In genomic region chr6:156719395-156719719, GRCh38 we compare ENCODE assay signal across 9 cellular contexts. TPM values are rescaled to one million over a fixed set of nuclear protein-coding genes. Genes with fewer than 3 reads are reported as not detected.
DNase-seq lines count a peak whose midpoint lies in the region; ATAC-seq and TF ChIP-seq lines count a peak whose summit lies in the region.
"Had no signal": no experiment of that assay in that cellular context is flagged by ENCODE, and none has a peak within 500 bp of the region (broad histone marks: within the 10 kb centered on the region; RNA-seq: fewer than 3 reads in every experiment).

No MANE protein-coding gene starts in this region.

- peak overlapping the region; percentile 92 to 97 (median 96) for H3K27ac ChIP-seq in body of pancreas
- H3K27ac ChIP-seq in mesodermal cell (ENCODE audit: low read depth, low read length, severe bottlenecking): peak overlapping the region; percentile 57

- peaks cover 17% of the 10 kb centered on the region for H3K4me1 Mint-ChIP-seq in type B pancreatic cell (ENCODE audit: unreplicated experiment)

- TF ChIP-seq POLR2A in body of pancreas (IDR thresholded peaks at IDR 0.05): no peak

- WGBS in body of pancreas, 2 donors: 59 to 71% methylated on average over 13 of the region's 13 CpGs
- WGBS in mesodermal cell (ENCODE audit: insufficient coverage in 2 of 2), 2 experiments: 87 to 94% methylated on average over 13 of the region's 13 CpGs

- H3K9me3 ChIP-seq in body of pancreas (no peaks in the 10 kb centered on the region), mesodermal cell (ENCODE audit: control insufficient read depth, low read length) (no peaks in the 10 kb centered on the region)

- no peaks in the 10 kb centered on the region for H3K9me3 Mint-ChIP-seq in type B pancreatic cell
- H3K9me3 Mint-ChIP-seq: neural crest cell had no signal

- H3K4me3 Mint-ChIP-seq in type B pancreatic cell: peak overlapping the region; percentile 78
- H3K4me3 Mint-ChIP-seq: neural crest cell had no signal

- no peaks in the 10 kb centered on the region for H3K27me3 Mint-ChIP-seq in type B pancreatic cell

- H3K36me3 Mint-ChIP-seq in type B pancreatic cell: no peaks in the 10 kb centered on the region

- H3K4me3 ChIP-seq in body of pancreas (peak overlapping the region in 1 of 2 donors; percentile 19), mesodermal cell (ENCODE audit: extremely low read depth, insufficient read depth, low read length, poor library complexity, severe bottlenecking) (no peak overlapping the region)

- H3K36me3 ChIP-seq in body of pancreas (replicated peaks in 1 of 2; ENCODE audit: insufficient read depth in 1 of 2, low read depth in 2 of 2): no peaks in the 10 kb centered on the region
- no peaks in the 10 kb centered on the region for H3K36me3 ChIP-seq in mesodermal cell (ENCODE audit: control insufficient read depth, insufficient read depth, low read length)

- peaks cover 38% of the 10 kb centered on the region for H3K4me1 ChIP-seq in body of pancreas
- peaks cover 27% of the 10 kb centered on the region for H3K4me1 ChIP-seq in mesodermal cell (ENCODE audit: control insufficient read depth, insufficient read depth, low read length, poor library complexity, severe bottlenecking)

- TF ChIP-seq CTCF in body of pancreas (IDR thresholded peaks at IDR 0.05) (peak in 1 of 7 experiments; percentile 3), type B pancreatic cell (conservative IDR thresholded peaks at IDR 0.05) (no peak)

- peak overlapping the region; percentile 86 for H3K27ac Mint-ChIP-seq in type B pancreatic cell

- DNase-seq in activated naive CD4-positive, alpha-beta T cell treated with Interleukin-2 at 50 U/mL for 16 hours: peak; percentile 7
- no peak for DNase-seq in activated naive CD4-positive, alpha-beta T cell (lab: John Stamatoyannopoulos, UW)
- DNase-seq in body of pancreas (peak in 1 of 4 donors; percentile 13), type B pancreatic cell (ENCODE audit: extremely low spot score, unreplicated experiment) (no peak), ureter (ENCODE audit: low spot score) (no peak), AG08395 (ENCODE audit: low spot score) (no peak), NCI-H2029 treated with DMSO at 0.1 percent for 48 hours (lab: John Stamatoyannopoulos, UW) (no peak)

- no peak for ATAC-seq in body of pancreas

- intact Hi-C loops in body of pancreas (cut with DNase I): no loop called here

- no peaks in the 10 kb centered on the region for H3K27me3 ChIP-seq in body of pancreas

RNA-seq across cellular contexts. Expression of gene ARID1B, which starts 57.8 kb away (rescaled TPM):
- total RNA-seq in body of pancreas: 10 to 100 TPM; 71.5 to 85.1 TPM
- 45.9 TPM for polyA plus RNA-seq in mesodermal cell (2013, experiment 1 of 2)
- polyA plus RNA-seq in mesodermal cell (2013, experiment 2 of 2): 43.6 TPM
- 66.2 and 97.2 TPM in 2 replicates for total RNA-seq in type B pancreatic cell (ENCODE audit: low replicate concordance)
- total RNA-seq in ureter: 223 TPM
